8 cellular contexts compared by ENCODE assay signal in the genomic region with DNA sequence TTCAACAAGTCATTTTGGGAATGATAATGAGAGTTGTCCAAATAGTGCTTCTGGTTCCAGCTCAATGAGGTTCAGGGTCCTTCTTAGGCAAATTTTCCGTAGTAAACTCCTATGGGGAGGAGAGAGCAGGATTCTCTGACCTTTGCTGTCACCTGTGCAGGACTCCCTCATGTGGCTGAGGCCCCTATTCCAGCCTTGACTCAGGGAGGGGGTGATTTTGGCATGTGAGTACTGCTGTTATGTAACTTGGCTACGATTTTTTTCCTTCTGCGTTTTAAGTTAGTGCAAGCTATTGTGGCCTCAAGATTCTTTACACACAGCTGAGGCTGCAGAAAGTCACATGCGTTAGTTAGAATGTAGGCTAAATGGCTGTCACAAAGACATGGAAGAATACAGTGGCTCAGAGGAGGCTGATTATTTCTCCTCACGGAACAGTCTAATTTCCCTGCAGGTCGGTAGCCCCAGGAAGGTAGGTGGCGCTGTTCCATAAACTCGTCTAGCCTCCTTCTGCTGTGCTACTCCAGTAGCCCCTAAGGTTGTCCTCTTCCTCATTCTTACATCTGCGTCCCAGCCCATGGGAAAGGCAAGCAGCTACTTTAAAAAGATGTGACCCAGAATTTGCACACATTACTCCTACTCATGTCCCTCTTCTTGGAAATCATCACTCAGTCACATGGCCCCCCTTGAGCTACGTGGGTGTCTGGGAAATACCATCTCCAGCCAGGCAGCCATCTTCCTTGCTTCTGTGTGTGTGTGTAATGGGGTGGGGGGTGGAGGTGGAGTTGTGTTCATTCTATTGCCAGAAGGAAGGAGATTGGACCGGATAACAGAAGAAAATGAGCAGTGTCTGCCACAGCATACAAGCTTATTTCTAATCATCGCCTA.
DNase-seq lines count a peak whose midpoint lies in the region; ATAC-seq and TF ChIP-seq lines count a peak whose summit lies in the region.

No MANE protein-coding gene starts in this region.

- H3F3A ChIP-seq in PC-3 (ENCODE audit: low read length, unreplicated experiment), result no peaks in the 10 kb centered on the region

- H3K9me3 ChIP-seq in PC-3 (ENCODE audit: low read length), result no peaks in the 10 kb centered on the region

- no peaks in the 10 kb centered on the region for H3K9me3 Mint-ChIP-seq in natural killer cell
- H3K9me3 Mint-ChIP-seq in natural killer cell treated with Interleukin-12 subunit alpha and Interleukin-12 subunit beta and Interleukin-15 and Interleukin-18, amount 100 ng/mL, for 72 hours, result no peaks in the 10 kb centered on the region

- ATAC-seq in natural killer cell (peak in 2 of 3 donors; percentile 44 to 48), PC-3 (no peak), left cardiac atrium (peak; percentile 34 to 44), HG03045 (IDR thresholded peaks at IDR 0.05; ENCODE audit: unreplicated experiment) (no peak), HG03565 (IDR thresholded peaks at IDR 0.05; ENCODE audit: unreplicated experiment) (no peak)
- ATAC-seq in natural killer cell treated with Interleukin-12 subunit alpha and Interleukin-12 subunit beta and Interleukin-15 and Interleukin-18, amount 100 ng/mL, for 72 hours, result no peak

- peaks cover 4 to 44% of the 10 kb centered on the region in 2 donors for H3K27me3 Mint-ChIP-seq in natural killer cell (ENCODE audit: low read depth in 2 of 2)
- peaks cover 10 to 13% of the 10 kb centered on the region in 2 donors for H3K27me3 Mint-ChIP-seq in natural killer cell treated with Interleukin-12 subunit alpha and Interleukin-12 subunit beta and Interleukin-15 and Interleukin-18, amount 100 ng/mL, for 72 hours

- peaks cover 25% of the 10 kb centered on the region for H3K4me1 ChIP-seq in PC-3 (ENCODE audit: insufficient read depth, low read length)

- H3K4me2 ChIP-seq in PC-3 (ENCODE audit: low read length), result no peak overlapping the region

- no peak overlapping the region for H3K4me3 ChIP-seq in PC-3 (ENCODE audit: low read length)

- CTCF ChIA-PET in PC-3 (lab: Charles Lee), result interaction anchor here (1.1 kb wide), 1 partner anchor 24 kb away, joined by 7 read pairs; no protein-coding TSS in a partner anchor

- no peaks in the 10 kb centered on the region for H4K20me1 ChIP-seq in PC-3 (ENCODE audit: low read length)

- H3K4me3 Mint-ChIP-seq in natural killer cell, result no peak overlapping the region
- H3K4me3 Mint-ChIP-seq in natural killer cell treated with Interleukin-12 subunit alpha and Interleukin-12 subunit beta and Interleukin-15 and Interleukin-18, amount 100 ng/mL, for 72 hours, result no peak overlapping the region

- no peaks in the 10 kb centered on the region for H3K36me3 ChIP-seq in PC-3 (ENCODE audit: low read depth, low read length)

- H3K4me1 Mint-ChIP-seq in natural killer cell, result peaks cover 0 to 8% of the 10 kb centered on the region in 2 donors
- peaks cover 0 to 5% of the 10 kb centered on the region in 2 donors for H3K4me1 Mint-ChIP-seq in natural killer cell treated with Interleukin-12 subunit alpha and Interleukin-12 subunit beta and Interleukin-15 and Interleukin-18, amount 100 ng/mL, for 72 hours (ENCODE audit: low read depth in 2 of 2)

- H2AFZ ChIP-seq in PC-3 (ENCODE audit: low read length), result no peak overlapping the region

- H3K36me3 Mint-ChIP-seq in natural killer cell, result no peaks in the 10 kb centered on the region
- no peaks in the 10 kb centered on the region for H3K36me3 Mint-ChIP-seq in natural killer cell treated with Interleukin-12 subunit alpha and Interleukin-12 subunit beta and Interleukin-15 and Interleukin-18, amount 100 ng/mL, for 72 hours

- H3K79me2 ChIP-seq in PC-3 (ENCODE audit: low read length), result no peaks in the 10 kb centered on the region

- intact Hi-C loops in natural killer cell (cut with micrococcal nuclease), result no loop called here
- intact Hi-C loops in PC-3 (cut with micrococcal nuclease), result no loop called here
- intact Hi-C loops in left cardiac atrium (cut with DNase I), result no loop called here

- H3K27ac Mint-ChIP-seq in natural killer cell, result no peak overlapping the region
- no peak overlapping the region for H3K27ac Mint-ChIP-seq in natural killer cell treated with Interleukin-12 subunit alpha and Interleukin-12 subunit beta and Interleukin-15 and Interleukin-18, amount 100 ng/mL, for 72 hours

- peak overlapping the region; percentile 62 for H3K27ac ChIP-seq in PC-3 (ENCODE audit: low read length)

- no peak for DNase-seq in natural killer cell
- no peak for DNase-seq in natural killer cell treated with Interleukin-12 subunit alpha and Interleukin-12 subunit beta and Interleukin-15 and Interleukin-18, amount 100 ng/mL, for 72 hours (ENCODE audit: low spot score)
- DNase-seq in PC-3, result no peak
- peak; percentile 36 for DNase-seq in left cardiac atrium
- no peak for DNase-seq in NCI-H2227 (lab: John Stamatoyannopoulos, UW; ENCODE audit: unreplicated experiment)
- DNase-seq in activated T-cell treated with anti-CD3 and anti-CD28 coated beads, Interleukin-2, amount 50 U/mL, for 1 hour, result no peak

- no peaks in the 10 kb centered on the region for H3K27me3 ChIP-seq in PC-3 (ENCODE audit: low read length)

- no peaks in the 10 kb centered on the region for H3K9me2 ChIP-seq in PC-3 (replicated peaks; ENCODE audit: low read length)

- BruUV-seq in PC-3 (replicated peaks; lab: Mats Ljungman, UMichigan), result no TSS peak

- 0 out of 2 replicates have a peak overlapping the region, but pooled peaks have one; percentile 41 for H3K9ac ChIP-seq in PC-3 (ENCODE audit: low read length)

- no peak for TF ChIP-seq CTCF in natural killer cell (IDR thresholded peaks at IDR 0.05)
- TF ChIP-seq CTCF in PC-3 (conservative IDR thresholded peaks at IDR 0.05; ENCODE audit: low read depth, low read length), result no peak

- POLR2A ChIA-PET in PC-3 (lab: Charles Lee; ENCODE audit: unreplicated experiment), result interaction anchor here (0.6 kb wide), 1 partner anchor 475 kb away, joined by 3 read pairs; no protein-coding TSS in a partner anchor

Comparison
In these comparisons a context has a peak if more than half of its experiments do, and no peak if none do; other contexts are left out.
1. ATAC-seq: peak in natural killer cell (2 of 3) and left cardiac atrium (2 of 2); none in natural killer cell treated with Interleukin-12 subunit alpha and Interleukin-12 subunit beta and Interleukin-15 and Interleukin-18, amount 100 ng/mL, for 72 hours (0 of 2), PC-3 (single experiment), HG03045 (single experiment) and HG03565 (single experiment).